In the genomic region with DNA sequence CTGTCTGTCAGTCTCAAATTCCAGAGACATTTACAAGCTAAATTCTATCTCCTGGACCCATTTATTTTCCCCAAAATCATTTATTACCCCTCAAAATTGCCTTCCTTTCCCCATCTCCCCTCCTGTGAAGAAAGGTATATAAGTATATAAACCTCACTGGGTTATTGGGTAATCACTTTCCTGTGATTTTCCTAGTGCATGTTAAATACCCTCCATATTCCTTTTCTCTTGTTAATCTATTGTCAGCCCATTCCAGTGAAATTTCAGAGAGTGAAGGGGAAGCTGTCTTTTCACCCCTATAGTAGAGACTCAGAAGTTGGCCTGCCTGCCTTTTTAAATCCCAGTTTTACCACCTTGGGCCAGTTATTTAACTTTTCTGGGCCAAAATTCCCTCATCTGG, we compare ENCODE assay signal across 31 cellular contexts. TPM values are rescaled to one million over a fixed set of nuclear protein-coding genes. Genes with fewer than 3 reads are reported as not detected.
"Had no signal": no experiment of that assay in that cellular context is flagged by ENCODE, and none has a peak within 500 bp of the region (broad histone marks: within the 10 kb centered on the region; RNA-seq: fewer than 3 reads in every experiment).

No MANE protein-coding gene starts in this region.

- ATAC-seq: activated CD8-positive, alpha-beta memory T cell treated with anti-CD3 and anti-CD28 coated beads, Interleukin-2, amount 10 ng/mL, durations not matched to agents 7 days and 5 days; PC-3 had no signal

- H3K4me1 Mint-ChIP-seq: activated B cell treated with CpG ODN at 0.5 μM for 24 hours had no signal

- H3K9me2 ChIP-seq: SK-N-SH had no signal

- H3K27me3 Mint-ChIP-seq: activated CD4-positive, alpha-beta memory T cell treated with anti-CD3 and anti-CD28 coated beads for 36 hours; activated CD8-positive, alpha-beta memory T cell treated with anti-CD3 and anti-CD28 coated beads, Interleukin-2, amount 10 ng/mL, durations not matched to agents 7 days and 5 days had no signal

- H3K27ac Mint-ChIP-seq: activated B cell treated with CpG ODN at 0.5 μM for 24 hours; activated CD4-positive, alpha-beta memory T cell treated with anti-CD3 and anti-CD28 coated beads for 36 hours; activated CD8-positive, alpha-beta memory T cell treated with anti-CD3 and anti-CD28 coated beads, Interleukin-2, amount 10 ng/mL, durations not matched to agents 7 days and 5 days; activated naive CD4-positive, alpha-beta T cell treated with anti-CD3 and anti-CD28 coated beads for 36 hours; T-helper 1 cell treated with Interleukin-12 subunit alpha and Interleukin-12 subunit beta and Interleukin-4 antibody, amounts not matched to agents 30 μg/mL and 1 μg/mL, for 36 hours; T-helper 2 cell treated with Interferon-gamma antibody and Interleukin-4, amounts not matched to agents 5 μg/mL and 100 μg/mL, for 36 hours had no signal

- H3K36me3 Mint-ChIP-seq: activated naive CD4-positive, alpha-beta T cell treated with anti-CD3 and anti-CD28 coated beads, Interleukin-2, amount 50 U/mL, for 72 hours had no signal

- H3K9me3 Mint-ChIP-seq: activated B cell treated with CpG ODN at 0.5 μM for 24 hours; activated CD4-positive, alpha-beta memory T cell treated with anti-CD3 and anti-CD28 coated beads for 36 hours; activated naive CD4-positive, alpha-beta T cell treated with anti-CD3 and anti-CD28 coated beads for 36 hours; activated naive CD4-positive, alpha-beta T cell treated with anti-CD3 and anti-CD28 coated beads, Interleukin-2, amount 50 U/mL, for 72 hours; T-helper 1 cell treated with Interleukin-12 subunit alpha and Interleukin-12 subunit beta and Interleukin-4 antibody, amounts not matched to agents 30 μg/mL and 1 μg/mL, for 36 hours; T-helper 2 cell treated with Interferon-gamma antibody and Interleukin-4, amounts not matched to agents 5 μg/mL and 100 μg/mL, for 36 hours had no signal

- H3K36me3 ChIP-seq: adrenal gland, MG63, Peyer's patch, SJSA1 had no signal

- H3K9ac ChIP-seq: SK-N-SH had no signal

- H3K27ac ChIP-seq: adrenal gland, Peyer's patch, SJSA1 had no signal

- H3K4me3 ChIP-seq: adrenal gland, MG63, Peyer's patch, SJSA1 had no signal

- H3K4me3 Mint-ChIP-seq: activated B cell treated with CpG ODN at 0.5 μM for 24 hours; activated CD4-positive, alpha-beta memory T cell treated with anti-CD3 and anti-CD28 coated beads for 36 hours; activated CD8-positive, alpha-beta memory T cell treated with anti-CD3 and anti-CD28 coated beads, Interleukin-2, amount 10 ng/mL, durations not matched to agents 7 days and 5 days; activated naive CD4-positive, alpha-beta T cell treated with anti-CD3 and anti-CD28 coated beads for 36 hours; T-helper 1 cell treated with Interleukin-12 subunit alpha and Interleukin-12 subunit beta and Interleukin-4 antibody, amounts not matched to agents 30 μg/mL and 1 μg/mL, for 36 hours; T-helper 2 cell treated with Interferon-gamma antibody and Interleukin-4, amounts not matched to agents 5 μg/mL and 100 μg/mL, for 36 hours had no signal

- H3K9me3 ChIP-seq: adrenal gland, MG63, Peyer's patch, SJSA1, SK-N-SH had no signal

- DNase-seq: activated B cell treated with CpG ODN at 0.5 μM for 24 hours; activated CD4-positive, alpha-beta memory T cell treated with anti-CD3 and anti-CD28 coated beads for 36 hours; activated CD4-positive, alpha-beta T cell treated with anti-CD3 and anti-CD28 coated beads for 4 hours; activated CD4-positive, alpha-beta T cell treated with anti-CD3 and anti-CD28 coated beads, Interleukin-2, amount 50 U/mL, for 1 hour; activated CD8-positive, alpha-beta memory T cell treated with anti-CD3 and anti-CD28 coated beads for 24 hours; activated CD8-positive, alpha-beta memory T cell treated with anti-CD3 and anti-CD28 coated beads, Interleukin-2, amount 10 ng/mL, durations not matched to agents 7 days and 5 days; activated gamma-delta T cell; activated naive CD4-positive, alpha-beta T cell treated with anti-CD3 and anti-CD28 coated beads for 36 hours; adrenal gland; central memory CD4-positive, alpha-beta T cell; Kasumi-1; MG63; NCI-H1048; NCI-H1105 treated with DMSO at 0.1 percent for 48 hours; NCI-H1436; NCI-H1694; NCI-H2029; NCI-H345; NCI-H524 treated with DMSO at 0.1 percent for 48 hours; PC-3; RPMI8226; SHP77 treated with DMSO at 0.1 percent for 48 hours; SK-N-SH had no signal

- H3K4me2 ChIP-seq: SK-N-SH had no signal

RNA-seq across cellular contexts. Expression of a gene that starts 9.9 kb away (rescaled TPM):
- total RNA-seq: activated B cell treated with CpG ODN at 0.5 μM for 24 hours, adrenal gland, bronchial epithelial cell, cerebellum, NCI-H460, PC-3, Peyer's patch, SJSA1 had no signal
- polyA plus RNA-seq: adrenal gland, SK-N-SH had no signal

RNA-seq across cellular contexts. Expression of a gene that starts 14.6 kb away (rescaled TPM):
- total RNA-seq: SJSA1 had no signal

RNA-seq across cellular contexts. Expression of a gene that starts 29.8 kb away (rescaled TPM):
- total RNA-seq: bronchial epithelial cell, NCI-H460 had no signal

RNA-seq across cellular contexts. Expression of a gene that starts 37.9 kb away (rescaled TPM):
- total RNA-seq: activated B cell treated with CpG ODN at 0.5 μM for 24 hours; activated CD4-positive, alpha-beta memory T cell treated with anti-CD3 and anti-CD28 coated beads for 36 hours; activated CD8-positive, alpha-beta memory T cell treated with anti-CD3 and anti-CD28 coated beads, Interleukin-2, amount 10 ng/mL, durations not matched to agents 7 days and 5 days; adrenal gland; bronchial epithelial cell; cerebellum; NCI-H460; PC-3; Peyer's patch; SJSA1 had no signal
- polyA plus RNA-seq: adrenal gland, SK-N-SH had no signal
